1 cellular context compared by ENCODE assay signal in genomic region chr16:86432691-86433090, GRCh38.
TF ChIP-seq lines count a peak whose summit lies in the region.

No MANE protein-coding gene starts in this region.

TF ChIP-seq in GM23338, 12 proteins besides CTCF, POLR2A, EP300 and RAD21 (continued from another document):
- no peak for TF ChIP-seq REST (IDR thresholded peaks at IDR 0.05; ENCODE audit: unreplicated experiment)
- no peak for TF ChIP-seq JUNB (IDR thresholded peaks at IDR 0.05; ENCODE audit: unreplicated experiment)
- no peak for TF ChIP-seq STAT1 (IDR thresholded peaks at IDR 0.05; ENCODE audit: unreplicated experiment)
- no peak for TF ChIP-seq ZNF114 (CRISPR knock-in tag; IDR thresholded peaks at IDR 0.05)
- TF ChIP-seq ETS1 (IDR thresholded peaks at IDR 0.05) = no peak
- TF ChIP-seq EZH2phosphoT487 (IDR thresholded peaks at IDR 0.05; ENCODE audit: unreplicated experiment) = no peak
TF ChIP-seq in GM23338: peak in this region for 0.
